In genomic region chr10:43226851-43227845, GRCh38 we compare ENCODE assay signal across 11 cellular contexts. TPM values are rescaled to one million over a fixed set of nuclear protein-coding genes. Genes with fewer than 3 reads are reported as not detected.
DNase-seq lines count a peak whose midpoint lies in the region; ATAC-seq, FAIRE-seq and TF ChIP-seq lines count a peak whose summit lies in the region.
"Had no signal": no experiment of that assay in that cellular context is flagged by ENCODE, and none has a peak within 500 bp of the region (broad histone marks: within the 10 kb centered on the region; RNA-seq: fewer than 3 reads in every experiment).

No MANE protein-coding gene starts in this region.

- no peak overlapping the region for H3K14ac ChIP-seq in H1 (ENCODE audit: insufficient read length)

- H2AK5ac ChIP-seq in H1 (ENCODE audit: low read depth, low read length): no peak overlapping the region

- H3K79me2 ChIP-seq in H1 (ENCODE audit: control insufficient read depth in 1 of 2, insufficient read depth in 2 of 2, low read length in 2 of 2): no peaks in the 10 kb centered on the region
- no peaks in the 10 kb centered on the region for H3K79me2 ChIP-seq in osteoblast (ENCODE audit: insufficient read depth, low read length)

- H3K36me3 ChIP-seq in BLaER1: no peaks in the 10 kb centered on the region
- no peaks in the 10 kb centered on the region for H3K36me3 ChIP-seq in WERI-Rb-1
- peaks cover 0 to 3% (median 0%) of the 10 kb centered on the region in 4 experiments; a peak in 1 of 8 replicates for H3K36me3 ChIP-seq in H1 (ENCODE audit: control insufficient read depth in 2 of 4, insufficient read depth in 4 of 4, low read length in 3 of 4)
- H3K36me3 ChIP-seq in osteoblast (ENCODE audit: insufficient read depth, low read length): no peaks in the 10 kb centered on the region
- H3K36me3 ChIP-seq: brain microvascular endothelial cell had no signal

- DNase-seq in WERI-Rb-1: peak; percentile 4
- DNase-seq in H1 (ENCODE audit: low read depth in 1 of 2, low spot score in 2 of 2): peak in 1 of 2 experiments; percentile 37
- peak; percentile 56 for DNase-seq in osteoblast (ENCODE audit: insufficient read length, low spot score, missing footprints)
- no peak for DNase-seq in frontal cortex (ENCODE audit: low spot score in 2 of 2)
- no peak for DNase-seq in NCI-H82 (lab: John Stamatoyannopoulos, UW)
- DNase-seq: brain microvascular endothelial cell, erythroblast, NCI-H1417 had no signal

- no peaks in the 10 kb centered on the region for H4K20me1 ChIP-seq in BLaER1
- H4K20me1 ChIP-seq in H1 (replicated peaks in 1 of 2; ENCODE audit: control insufficient read depth in 1 of 2, insufficient read depth in 2 of 2, low read length in 2 of 2): peaks cover 0 to 16% of the 10 kb centered on the region in 2 experiments
- no peaks in the 10 kb centered on the region for H4K20me1 ChIP-seq in osteoblast (ENCODE audit: insufficient read depth, low read length)

- H3K4me2 ChIP-seq in BLaER1: peak overlapping the region; percentile 94
- H3K4me2 ChIP-seq in H1 (ENCODE audit: insufficient read depth in 1 of 2, low read depth in 2 of 2, low read length in 2 of 2): no peak overlapping the region; a peak in 1 of 4 replicates
- no peak overlapping the region for H3K4me2 ChIP-seq in osteoblast (ENCODE audit: insufficient read depth, low read length)

- no peak overlapping the region for H3K56ac ChIP-seq in H1 (replicated peaks; ENCODE audit: insufficient read length, low read depth, low read length)

- H2BK20ac ChIP-seq in H1 (ENCODE audit: low read length): no peak overlapping the region

- H3K27me3 ChIP-seq in BLaER1 (peaks cover 18% of the 10 kb centered on the region), WERI-Rb-1 (ENCODE audit: insufficient read depth, low read depth, severe bottlenecking) (peaks cover 18% of the 10 kb centered on the region), H1 (replicated peaks in 1 of 4; ENCODE audit: control insufficient read depth in 3 of 4, extremely low read depth in 1 of 4, insufficient read depth in 3 of 4, low read length in 3 of 4) (peaks cover 19 to 40% (median 39%) of the 10 kb centered on the region in 4 experiments), osteoblast (ENCODE audit: insufficient read depth, low read length) (peaks cover 38% of the 10 kb centered on the region)

- no peak for TF ChIP-seq CTCF in WERI-Rb-1 (IDR thresholded peaks at IDR 0.05; ENCODE audit: low read depth, low read length)
- no peak for TF ChIP-seq CTCF in H1 (IDR thresholded peaks at IDR 0.05; ENCODE audit: control extremely low read depth in 1 of 3, insufficient read depth in 1 of 3, low read depth in 1 of 3, low read length in 3 of 3)
- no peak for TF ChIP-seq CTCF in osteoblast (IDR thresholded peaks at IDR 0.05; ENCODE audit: extremely low read depth, low read depth, low read length)

- peak overlapping the region; percentile 2; the same call in 1 of the 2 replicates for H2BK12ac ChIP-seq in H1 (ENCODE audit: low read depth, low read length)

- H4K5ac ChIP-seq in H1 (ENCODE audit: insufficient read length, low read depth, low read length): no peak overlapping the region

- no peak for TF ChIP-seq EP300 in H1 (IDR thresholded peaks at IDR 0.05; ENCODE audit: borderline replicate concordance in 1 of 2, low read depth in 2 of 2, low read length in 2 of 2)

- H3K23ac ChIP-seq in H1 (ENCODE audit: insufficient read length): no peak overlapping the region

- H2AFZ ChIP-seq in H1 (ENCODE audit: low read length) (no peak overlapping the region), osteoblast (ENCODE audit: low read length) (no peak overlapping the region)

- no peak overlapping the region for H4K8ac ChIP-seq in H1 (ENCODE audit: extremely low read depth, insufficient read depth, low read length)

- H3K4me1 ChIP-seq in BLaER1: peaks cover 82% of the 10 kb centered on the region
- H3K4me1 ChIP-seq in H1 (replicated peaks in 1 of 4; ENCODE audit: control insufficient read depth in 3 of 4, insufficient read depth in 4 of 4, low read length in 3 of 4): peaks cover 0 to 14% (median 7%) of the 10 kb centered on the region in 4 experiments; a peak in 5 of 7 replicates
- H3K4me1 ChIP-seq in osteoblast (ENCODE audit: insufficient read depth, low read length): no peaks in the 10 kb centered on the region

- POLR2A ChIA-PET in H1 (lab: Charles Lee; ENCODE audit: partially characterized antibody): interaction anchor here (1.1 kb wide), 1 partner anchor 231 kb away, joined by 3 read pairs; no protein-coding TSS in a partner anchor

- H2BK5ac ChIP-seq in H1 (ENCODE audit: low read depth, low read length): no peak overlapping the region

- H3K27ac ChIP-seq in BLaER1: peak overlapping the region; percentile 72
- no peak overlapping the region for H3K27ac ChIP-seq in WERI-Rb-1
- no peak overlapping the region for H3K27ac ChIP-seq in H1 (ENCODE audit: low read depth, low read length)
- no peak overlapping the region for H3K27ac ChIP-seq in osteoblast (ENCODE audit: low read depth, low read length)
- H3K27ac ChIP-seq: brain microvascular endothelial cell had no signal

- H2BK120ac ChIP-seq in H1 (replicated peaks; ENCODE audit: low read depth, low read length): no peak overlapping the region

- CTCF ChIA-PET in H1 (lab: Charles Lee; ENCODE audit: partially characterized antibody): interaction anchor here (1.3 to 12.7 kb wide), 5 partner anchors 18 to 36 kb away, joined by 4 to 159 read pairs (median 6); no protein-coding TSS in a partner anchor

- H3K79me1 ChIP-seq in H1 (ENCODE audit: low read depth, low read length): no peaks in the 10 kb centered on the region; the same call in 1 of the 2 replicates

- 94% methylated on average over 8 of the region's 8 CpGs; no CpG with 5 or more reads in 1 of the 2 experiments for WGBS in H1 (ENCODE audit: extremely low coverage in 1 of 2, insufficient coverage in 1 of 2, insufficient read length in 1 of 2, insufficient replicate concordance in 2 of 2, low coverage in 1 of 2, low lambda C conversion rate in 2 of 2, missing lambda C conversion rate in 1 of 2), 2 experiments

- no peak overlapping the region for H4K91ac ChIP-seq in H1 (replicated peaks; ENCODE audit: insufficient read length, low read length)

- no peak for ATAC-seq in HG02938 (IDR thresholded peaks at IDR 0.05; ENCODE audit: unreplicated experiment)
- ATAC-seq in GM19023 (IDR thresholded peaks at IDR 0.05; ENCODE audit: unreplicated experiment): no peak

- H3K4me3 ChIP-seq in BLaER1: no peak overlapping the region
- H3K4me3 ChIP-seq in WERI-Rb-1 (ENCODE audit: low read depth, low read length): no peak overlapping the region
- no peak overlapping the region for H3K4me3 ChIP-seq in H1 (ENCODE audit: extremely low read depth in 1 of 4, insufficient read depth in 2 of 4, low read depth in 3 of 4, low read length in 4 of 4)
- H3K4me3 ChIP-seq in osteoblast (ENCODE audit: insufficient read depth, low read length): no peak overlapping the region

- no peak overlapping the region for H3K4ac ChIP-seq in H1 (replicated peaks; ENCODE audit: insufficient read length, low read depth, low read length)

- no peak overlapping the region for H3K18ac ChIP-seq in H1 (ENCODE audit: extremely low read depth, low read length)

- FAIRE-seq in H1 (lab: Jason Lieb, UNC) (no peak), frontal cortex (lab: Jason Lieb, UNC) (no peak)

- TF ChIP-seq RAD21 in H1 (IDR thresholded peaks at IDR 0.05 in 1 of 2, conservative IDR thresholded peaks at IDR 0.05 in 1 of 2; ENCODE audit: low read depth in 2 of 2, low read length in 2 of 2): no peak

- peak overlapping the region; percentile 3; the same call in 1 of the 2 replicates for H3K9ac ChIP-seq in BLaER1
- no peak overlapping the region for H3K9ac ChIP-seq in H1 (replicated peaks in 1 of 4; ENCODE audit: extremely low read depth in 1 of 4, low read depth in 3 of 4, low read length in 3 of 4)

- H3K9me3 ChIP-seq in BLaER1 (no peaks in the 10 kb centered on the region), WERI-Rb-1 (ENCODE audit: severe bottlenecking) (no peaks in the 10 kb centered on the region), H1 (ENCODE audit: insufficient read depth in 2 of 2, low read depth in 1 of 2, low read length in 1 of 2) (no peaks in the 10 kb centered on the region), osteoblast (ENCODE audit: low read depth, low read length) (no peaks in the 10 kb centered on the region)

- H3K23me2 ChIP-seq in H1 (ENCODE audit: low read depth, low read length): peaks cover 23% of the 10 kb centered on the region

- no peak for TF ChIP-seq POLR2A in H1 (IDR thresholded peaks at IDR 0.05; ENCODE audit: control extremely low read depth in 1 of 2, low read depth in 2 of 2, low read length in 2 of 2)

- 0 out of 2 replicates have a peak overlapping the region, but pooled peaks have one; percentile 46 for H2BK15ac ChIP-seq in H1 (ENCODE audit: low read length)

TF ChIP-seq in H1, 55 proteins besides CTCF, POLR2A, EP300 and RAD21:
- TF ChIP-seq CBX5 (IDR thresholded peaks at IDR 0.05; ENCODE audit: low read depth, low read length) (no peak), CHD1 (IDR thresholded peaks at IDR 0.05; ENCODE audit: low read depth, low read length) (no peak), TAF7 (optimal IDR thresholded peaks at IDR 0.05; ENCODE audit: borderline replicate concordance, low read depth, low read length) (no peak), ZNF274 (IDR thresholded peaks at IDR 0.05; ENCODE audit: borderline replicate concordance, extremely low read depth, low read length) (no peak), SRF (IDR thresholded peaks at IDR 0.05; ENCODE audit: low read depth, low read length) (no peak), SIX5 (IDR thresholded peaks at IDR 0.05; ENCODE audit: low read depth, low read length) (no peak), SP1 (IDR thresholded peaks at IDR 0.05; ENCODE audit: low read depth, low read length) (no peak)
TF ChIP-seq in H1: peak in this region for 0.

RNA-seq across cellular contexts. Expression of gene RASGEF1A, which starts 39.7 kb away (rescaled TPM):
- total RNA-seq in H1 (2021; fragmentation: NEBNext Ultra II Directional; extraction: Animal tissue kit (Norgen Biotek cat#: 25700)): 13.3 and 13.4 TPM in 2 replicates
- 25.6 and 30.7 TPM in 2 replicates for polyA plus RNA-seq in H1 (2011; rRNA removed)
- 32.7 TPM for polyA plus RNA-seq in H1 (2011; cell fraction: cytosol; rRNA removed)
- 53.0 TPM for polyA plus RNA-seq in H1 (2011; cell fraction: nucleus; rRNA removed)
- polyA plus RNA-seq in H1 (2012, experiment 1 of 2): 9.2 to 19.0 TPM (median 16.3 TPM) in 4 replicates
- 12.0 TPM for polyA plus RNA-seq in H1 (2012, experiment 2 of 2)
- polyA plus RNA-seq in H1 (2013, experiment 1 of 2): 8.6 TPM
- 7.8 TPM for polyA plus RNA-seq in H1 (2013, experiment 2 of 2)
- polyA minus RNA-seq in H1 (2011; rRNA and poly(A)+ RNA removed): 27.7 and 30.0 TPM in 2 replicates
- 26.3 TPM for polyA minus RNA-seq in H1 (2011; cell fraction: cytosol; rRNA and poly(A)+ RNA removed)
- polyA minus RNA-seq in H1 (2011; cell fraction: nucleus; rRNA and poly(A)+ RNA removed): 26.0 TPM
- total RNA-seq in osteoblast: 1.1 TPM in 1 of 2 replicates, not detected in the other
- 11.4 TPM for total RNA-seq in frontal cortex

Comparison
In these comparisons a context has a peak if more than half of its experiments do, and no peak if none do; other contexts are left out.
1. DNase-seq: peak in WERI-Rb-1 (single experiment) and osteoblast (single experiment); none in frontal cortex (0 of 2) and NCI-H82 (single experiment).